ENCODE assay signal across 19 cellular contexts in the genomic region with DNA sequence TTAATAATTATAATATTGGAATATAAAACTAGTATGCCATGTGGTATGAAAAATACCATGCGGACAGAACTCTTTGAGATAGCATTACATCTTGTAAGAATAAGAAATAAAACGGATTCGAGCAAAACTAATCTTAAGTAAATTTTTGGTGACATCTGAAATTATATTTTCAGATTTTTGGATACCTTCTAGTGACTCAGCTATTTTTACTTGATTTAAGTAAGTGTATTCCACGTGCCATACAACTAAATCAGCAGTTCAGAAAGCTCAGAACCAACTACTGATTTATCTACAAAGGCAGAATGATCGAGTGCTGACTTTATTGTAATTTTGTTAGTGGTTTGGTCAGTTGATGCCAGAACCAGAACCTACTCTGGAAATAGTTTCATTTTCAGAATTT. TPM values are rescaled to one million over a fixed set of nuclear protein-coding genes. Genes with fewer than 3 reads are reported as not detected.
DNase-seq lines count a peak whose midpoint lies in the region; ATAC-seq and TF ChIP-seq lines count a peak whose summit lies in the region.
"Had no signal": no experiment of that assay in that cellular context is flagged by ENCODE, and none has a peak within 500 bp of the region (broad histone marks: within the 10 kb centered on the region; RNA-seq: fewer than 3 reads in every experiment).

No MANE protein-coding gene starts in this region.

- no peak for DNase-seq in mammary epithelial cell
- DNase-seq in MCF 10A (ENCODE audit: unreplicated experiment) = no peak
- DNase-seq in adipocyte (ENCODE audit: low read depth) = no peak
- no peak for DNase-seq in fibroblast of villous mesenchyme (ENCODE audit: low read depth)
- no peak for DNase-seq in SKM-1 (lab: John Stamatoyannopoulos, UW; ENCODE audit: unreplicated experiment)
- DNase-seq in SIG-M5 (lab: John Stamatoyannopoulos, UW) = no peak
- no peak for DNase-seq in stimulated activated CD8-positive, alpha-beta memory T cell treated with anti-CD3 and anti-CD28 coated beads, Interleukin-4, amount 100 ng/mL, for 48 hours
- DNase-seq: CD8-positive, alpha-beta T cell; DMS79; GOT3; NCI-H1417; NCI-H1930; NCI-H446; NCI-H69; NK-92 treated with Interleukin-12 subunit alpha and Interleukin-12 subunit beta, amount 100 ng/mL, for 24 hours; RPMI8226; SW 1271 had no signal

- H3K27ac ChIP-seq in mammary epithelial cell (ENCODE audit: insufficient read depth, low read depth, low read length) = no peak overlapping the region
- H3K27ac ChIP-seq: 22Rv1 had no signal

- no TSS peak for BruUV-seq in mammary epithelial cell (replicated peaks; lab: Mats Ljungman, UMichigan)
- no TSS peak for BruUV-seq in MCF 10A (replicated peaks; lab: Mats Ljungman, UMichigan)

- dilution Hi-C loops in mammary epithelial cell (cut with HindIII; ENCODE audit: low sequenced_read_pairs) = no loop called here

- H4K20me1 ChIP-seq in mammary epithelial cell (ENCODE audit: insufficient read depth, low read length) = no peaks in the 10 kb centered on the region

- H3K9ac ChIP-seq in mammary epithelial cell (ENCODE audit: insufficient read depth, low read length) (peak overlapping the region; percentile 10), adipocyte (ENCODE audit: low read length) (peak overlapping the region; percentile 42)

- peaks cover 21% of the 10 kb centered on the region for H3K36me3 Mint-ChIP-seq in MCF 10A (ENCODE audit: insufficient read depth, unreplicated experiment)

- no peak overlapping the region for H3K4me3 ChIP-seq in mammary epithelial cell (replicated peaks in 1 of 3; ENCODE audit: insufficient read depth in 1 of 3, low read depth in 2 of 3, low read length in 3 of 3)
- peak overlapping the region; percentile 56 for H3K4me3 ChIP-seq in adipocyte (ENCODE audit: low read length)
- H3K4me3 ChIP-seq in fibroblast of villous mesenchyme (ENCODE audit: low read depth, low read length) = peak overlapping the region; percentile 32

- TF ChIP-seq CTCF in mammary epithelial cell (conservative IDR thresholded peaks at IDR 0.05 in 1 of 2, IDR thresholded peaks at IDR 0.05 in 1 of 2; ENCODE audit: extremely low read depth in 1 of 2, insufficient read depth in 1 of 2, low read depth in 1 of 2, low read length in 2 of 2) = no peak
- TF ChIP-seq CTCF in MCF 10A (IDR thresholded peaks at IDR 0.05; ENCODE audit: unreplicated experiment) = no peak
- no peak for TF ChIP-seq CTCF in fibroblast of villous mesenchyme (IDR thresholded peaks at IDR 0.05; ENCODE audit: insufficient read depth, low read depth, low read length)

- H3K27me3 Mint-ChIP-seq in MCF 10A (ENCODE audit: insufficient read depth, unreplicated experiment) = no peaks in the 10 kb centered on the region

- H3K9me3 ChIP-seq in mammary epithelial cell (replicated peaks; ENCODE audit: insufficient read depth, low read length) (no peaks in the 10 kb centered on the region), adipocyte (ENCODE audit: control insufficient read depth, low read length) (no peaks in the 10 kb centered on the region)

- intact Hi-C loops in mammary epithelial cell (cut with micrococcal nuclease) = loop anchor here (5.0 kb wide), 1 partner anchor 1019 kb away; no protein-coding TSS in a partner anchor
- intact Hi-C loops in MCF 10A (cut with micrococcal nuclease) = no loop called here

- no peaks in the 10 kb centered on the region for H3K4me1 ChIP-seq in mammary epithelial cell (ENCODE audit: insufficient read depth, low read length)
- peaks cover 26% of the 10 kb centered on the region for H3K4me1 ChIP-seq in adipocyte (ENCODE audit: control insufficient read depth, insufficient read depth, low read length)

- no peak overlapping the region for H3K27ac Mint-ChIP-seq in MCF 10A (ENCODE audit: low read depth, unreplicated experiment)
- H3K27ac Mint-ChIP-seq: CD8-positive, alpha-beta T cell had no signal

- H3K4me3 Mint-ChIP-seq in MCF 10A (ENCODE audit: unreplicated experiment) = no peak overlapping the region
- H3K4me3 Mint-ChIP-seq: CD8-positive, alpha-beta T cell had no signal

- POLR2A ChIA-PET in MCF 10A (lab: Yijun Ruan, JAX) = interaction anchor here (0.7 to 1.9 kb wide), 6 partner anchors 16 to 128 kb away, joined by 3 to 7 read pairs (median 4); no protein-coding TSS in a partner anchor

- WGBS in mammary epithelial cell (ENCODE audit: low coverage, missing lambda C conversion rate) = 87% methylated on average over 5 of the region's 5 CpGs

- no peak overlapping the region for H2AFZ ChIP-seq in mammary epithelial cell (ENCODE audit: low read depth, low read length)

- H3K9me3 Mint-ChIP-seq in MCF 10A (ENCODE audit: unreplicated experiment) = no peaks in the 10 kb centered on the region
- H3K9me3 Mint-ChIP-seq: CD8-positive, alpha-beta T cell had no signal

- no peaks in the 10 kb centered on the region for H3K4me1 Mint-ChIP-seq in MCF 10A (ENCODE audit: insufficient read depth, unreplicated experiment)

- in situ Hi-C loops in mammary epithelial cell (cut with MboI; ENCODE audit: low sequenced_read_pairs in 2 of 2) = loop anchor here in 1 of 2 donors (25.0 kb wide), 1 partner anchor 154 kb away; a partner anchor contains a TSS

- peak overlapping the region; percentile 31 for H3K4me2 ChIP-seq in mammary epithelial cell (ENCODE audit: insufficient read depth, low read depth, low read length)

- H3K27me3 ChIP-seq in mammary epithelial cell (ENCODE audit: insufficient read depth, low read length) (no peaks in the 10 kb centered on the region), adipocyte (replicated peaks; ENCODE audit: control insufficient read depth, insufficient read depth, low read length) (no peaks in the 10 kb centered on the region)

- H3K36me3 ChIP-seq in mammary epithelial cell (ENCODE audit: insufficient read depth, low read length) (peaks cover 11% of the 10 kb centered on the region), adipocyte (ENCODE audit: control insufficient read depth, insufficient read depth, low read length, severe bottlenecking) (peaks cover 24% of the 10 kb centered on the region)

- CTCF ChIA-PET in mammary epithelial cell (lab: Charles Lee; ENCODE audit: low non-redundant PET) = no interaction called here
- CTCF ChIA-PET in MCF 10A (lab: Yijun Ruan, JAX) = interaction anchor here (0.6 to 0.9 kb wide), 2 partner anchors 107 to 123 kb away, joined by 3 read pairs; no protein-coding TSS in a partner anchor

- no peak for ATAC-seq in HG03457 (IDR thresholded peaks at IDR 0.05; ENCODE audit: unreplicated experiment)
- ATAC-seq: CD8-positive, alpha-beta T cell had no signal

- peaks cover 64% of the 10 kb centered on the region for H3K79me2 ChIP-seq in mammary epithelial cell (ENCODE audit: insufficient read depth, low read length)

RNA-seq across cellular contexts. Expression of a gene that starts 3.8 kb away (rescaled TPM):
- total RNA-seq in mammary epithelial cell (10 to 100 TPM in 1 of 2 donors, 1 to 10 TPM in 1; 4.8 to 16.6 TPM), MCF 10A (2022) (7.1 and 10.5 TPM in 2 replicates), fibroblast of villous mesenchyme (6.1 and 8.6 TPM in 2 replicates)
- polyA plus RNA-seq in mammary epithelial cell = 8.6 TPM
- 7.9 TPM for polyA minus RNA-seq in mammary epithelial cell

Comparison
In these comparisons a context has a peak if more than half of its experiments do, and no peak if none do; other contexts are left out.
1. H3K4me3 ChIP-seq: peak in adipocyte (single experiment) and fibroblast of villous mesenchyme (single experiment); none in mammary epithelial cell (0 of 3).